ENCODE assay signal across 15 cellular contexts in genomic region chr1:60073605-60074278, GRCh38. TPM values are rescaled to one million over a fixed set of nuclear protein-coding genes. Genes with fewer than 3 reads are reported as not detected.
DNase-seq lines count a peak whose midpoint lies in the region; ATAC-seq and TF ChIP-seq lines count a peak whose summit lies in the region.
"Had no signal": no experiment of that assay in that cellular context is flagged by ENCODE, and none has a peak within 500 bp of the region (broad histone marks: within the 10 kb centered on the region; RNA-seq: fewer than 3 reads in every experiment).

C1orf87 (minus strand) TSS chr1:60073770; CDS start chr1:60072643, 1,127 bp downstream.

- H3K27ac ChIP-seq in body of pancreas, result no peak within 1 kb of the TSS
- H3K27ac ChIP-seq: 22Rv1, skin epidermis, tibial nerve had no signal

- H3K36me3 ChIP-seq in body of pancreas (replicated peaks in 1 of 2; ENCODE audit: insufficient read depth in 1 of 2, low read depth in 2 of 2) (no peaks in the 10 kb centered on the region), iPS-15b (ENCODE audit: control insufficient read depth, insufficient read depth, low read length) (no peaks in the 10 kb centered on the region)
- H3K36me3 ChIP-seq: tibial nerve had no signal

- WGBS in body of pancreas, 2 donors, result 12 to 40% methylated on average over 11 to 36 of the region's 36 CpGs

- peaks cover 0 to 11% of the 10 kb centered on the region in 2 donors for H3K27me3 ChIP-seq in body of pancreas
- peaks cover 20% of the 10 kb centered on the region for H3K27me3 ChIP-seq in iPS-15b (ENCODE audit: control insufficient read depth, insufficient read depth, low read length)

- intact Hi-C loops in body of pancreas (cut with DNase I), result no loop called here

- H3K4me1 ChIP-seq in body of pancreas (peaks cover 6% of the 10 kb centered on the region), iPS-15b (ENCODE audit: control insufficient read depth, insufficient read depth, low read length) (no peaks in the 10 kb centered on the region)
- H3K4me1 ChIP-seq: tibial nerve had no signal

- no peak for TF ChIP-seq CTCF in body of pancreas (IDR thresholded peaks at IDR 0.05)

- H3K4me3 ChIP-seq in body of pancreas (no peak within 1 kb of the TSS), iPS-15b (ENCODE audit: low read depth, low read length) (peak within 1 kb of the TSS; percentile 72)
- H3K4me3 ChIP-seq: skin epidermis, tibial nerve had no signal

- ATAC-seq in body of pancreas, result peak; percentile 76
- ATAC-seq in HG03432 (IDR thresholded peaks at IDR 0.05; ENCODE audit: unreplicated experiment), result no peak
- no peak for ATAC-seq in GM18505 (IDR thresholded peaks at IDR 0.05; ENCODE audit: unreplicated experiment)
- ATAC-seq: activated CD4-positive, CD25-positive, alpha-beta regulatory T cell treated with anti-CD3 and anti-CD28 coated beads, Interleukin-2, amount 50 U/mL, for 24 hours; activated T-cell treated with anti-CD3 and anti-CD28 coated beads, Interleukin-2, amount 50 U/mL, for 72 hours had no signal

- no peak for TF ChIP-seq POLR2A in body of pancreas (IDR thresholded peaks at IDR 0.05)
- TF ChIP-seq POLR2A in GM18505 (IDR thresholded peaks at IDR 0.05; ENCODE audit: borderline replicate concordance, extremely low read depth, insufficient read depth, insufficient read length), result no peak

- DNase-seq in NCI-H146 (lab: John Stamatoyannopoulos, UW) (peak; percentile 45), NCI-H146 treated with DMSO at 0.1 percent for 48 hours (lab: John Stamatoyannopoulos, UW; ENCODE audit: unreplicated experiment) (no peak), body of pancreas (peak; percentile 31 to 63 (median 45)), retina (peak; percentile 23), 8988T (no peak)
- DNase-seq: activated T-cell treated with anti-CD3 and anti-CD28 coated beads, Interleukin-2, amount 50 U/mL, for 72 hours; KBM-7; NCI-H187 had no signal

- H3K9ac ChIP-seq in iPS-15b (ENCODE audit: low read depth, low read length), result no peak within 1 kb of the TSS

- H3K9me3 ChIP-seq in body of pancreas, result no peaks in the 10 kb centered on the region
- H3K9me3 ChIP-seq in iPS-15b (ENCODE audit: control insufficient read depth, insufficient read depth, low read length), result no peaks in the 10 kb centered on the region
- H3K9me3 ChIP-seq: tibial nerve had no signal

RNA-seq across cellular contexts. Expression of gene C1orf87, which starts in this region (rescaled TPM):
- not detected for total RNA-seq in body of pancreas
- total RNA-seq: activated T-cell treated with anti-CD3 and anti-CD28 coated beads, Interleukin-2, amount 50 U/mL, for 72 hours; tibial nerve had no signal

Comparison
In these comparisons a context has a peak if more than half of its experiments do, and no peak if none do; other contexts are left out.
1. DNase-seq: peak in NCI-H146 (single experiment) and retina (single experiment); none in NCI-H146 treated with DMSO at 0.1 percent for 48 hours (single experiment) and 8988T (single experiment).
2. Peak in DNase-seq and ATAC-seq in body of pancreas; RNA of the gene not detected or under 1 TPM.